16 cellular contexts compared by ENCODE assay signal in genomic region chr9:93049491-93049890, GRCh38. TPM values are rescaled to one million over a fixed set of nuclear protein-coding genes. Genes with fewer than 3 reads are reported as not detected.
DNase-seq lines count a peak whose midpoint lies in the region; ATAC-seq lines count a peak whose summit lies in the region.
"Had no signal": no experiment of that assay in that cellular context is flagged by ENCODE, and none has a peak within 500 bp of the region (broad histone marks: within the 10 kb centered on the region; RNA-seq: fewer than 3 reads in every experiment).

No MANE protein-coding gene starts in this region.

- no peak overlapping the region for H2BK12ac ChIP-seq in neuronal stem cell (ENCODE audit: low read length)

- H2BK5ac ChIP-seq in neuronal stem cell (ENCODE audit: low read length): no peak overlapping the region

- no peak overlapping the region for H3K4me3 Mint-ChIP-seq in activated naive CD4-positive, alpha-beta T cell treated with anti-CD3 and anti-CD28 coated beads, Interleukin-2, amount 50 U/mL, for 24 hours
- no peak overlapping the region for H3K4me3 Mint-ChIP-seq in activated naive CD4-positive, alpha-beta T cell treated with anti-CD3 and anti-CD28 coated beads, Interleukin-2, amount 10 ng/mL, durations not matched to agents 7 days and 5 days

- no peak overlapping the region for H2AK5ac ChIP-seq in neuronal stem cell (ENCODE audit: low read depth, low read length)

- no peaks in the 10 kb centered on the region for H3K79me1 ChIP-seq in neuronal stem cell (ENCODE audit: low read depth, low read length)

- H3K14ac ChIP-seq in neuronal stem cell (ENCODE audit: low read length): peak overlapping the region; percentile 59

- H3K4me2 ChIP-seq in neuronal stem cell (ENCODE audit: insufficient read depth, low read length, poor library complexity, severe bottlenecking): no peak overlapping the region
- H3K4me2 ChIP-seq: A549 had no signal

- H2BK120ac ChIP-seq in neuronal stem cell (ENCODE audit: low read depth, low read length): no peak overlapping the region

- H2BK15ac ChIP-seq in neuronal stem cell (ENCODE audit: low read length): no peak overlapping the region

- no peak overlapping the region for H3K18ac ChIP-seq in neuronal stem cell (ENCODE audit: low read length)

- no peak overlapping the region for H4K91ac ChIP-seq in neuronal stem cell (ENCODE audit: low read depth, low read length, poor library complexity)

- CTCF ChIA-PET in activated naive CD4-positive, alpha-beta T cell treated with anti-CD3 and anti-CD28 coated beads, Interleukin-2, amount 10 ng/mL, durations not matched to agents 7 days and 5 days (lab: Charles Lee): no interaction called here

- no peaks in the 10 kb centered on the region for H3K27me3 Mint-ChIP-seq in activated naive CD4-positive, alpha-beta T cell treated with anti-CD3 and anti-CD28 coated beads, Interleukin-2, amount 50 U/mL, for 24 hours
- H3K27me3 Mint-ChIP-seq in activated naive CD4-positive, alpha-beta T cell treated with anti-CD3 and anti-CD28 coated beads, Interleukin-2, amount 10 ng/mL, durations not matched to agents 7 days and 5 days: peaks cover 22% of the 10 kb centered on the region

- H3K27ac Mint-ChIP-seq in activated naive CD4-positive, alpha-beta T cell treated with anti-CD3 and anti-CD28 coated beads, Interleukin-2, amount 50 U/mL, for 24 hours: peak overlapping the region; percentile 12
- H3K27ac Mint-ChIP-seq in activated naive CD4-positive, alpha-beta T cell treated with anti-CD3 and anti-CD28 coated beads, Interleukin-2, amount 10 ng/mL, durations not matched to agents 7 days and 5 days: no peak overlapping the region

- H3K9me3 ChIP-seq in neuronal stem cell (replicated peaks in 1 of 2; ENCODE audit: control insufficient read depth in 2 of 2, insufficient read depth in 1 of 2, low read depth in 1 of 2, low read length in 2 of 2): no peaks in the 10 kb centered on the region
- no peaks in the 10 kb centered on the region for H3K9me3 ChIP-seq in MG63
- H3K9me3 ChIP-seq: A549 had no signal

- no peak overlapping the region for H3K23ac ChIP-seq in neuronal stem cell (ENCODE audit: low read depth, low read length, poor library complexity)

- no peak overlapping the region for H2AFZ ChIP-seq in neuronal stem cell (ENCODE audit: low read length)

- no peak overlapping the region for H3K27ac ChIP-seq in neuronal stem cell (replicated peaks; ENCODE audit: low read length)
- H3K27ac ChIP-seq: A549 had no signal

- peaks cover 0 to 22% (median 0%) of the 10 kb centered on the region in 3 experiments for H3K27me3 ChIP-seq in neuronal stem cell (ENCODE audit: control insufficient read depth in 3 of 3, insufficient read depth in 3 of 3, low read depth in 1 of 3, low read length in 3 of 3)
- no peaks in the 10 kb centered on the region for H3K27me3 ChIP-seq in MG63

- H3K36me3 Mint-ChIP-seq in activated naive CD4-positive, alpha-beta T cell treated with anti-CD3 and anti-CD28 coated beads, Interleukin-2, amount 50 U/mL, for 24 hours: no peaks in the 10 kb centered on the region
- no peaks in the 10 kb centered on the region for H3K36me3 Mint-ChIP-seq in activated naive CD4-positive, alpha-beta T cell treated with anti-CD3 and anti-CD28 coated beads, Interleukin-2, amount 10 ng/mL, durations not matched to agents 7 days and 5 days

- no peaks in the 10 kb centered on the region for H3K36me3 ChIP-seq in neuronal stem cell (replicated peaks in 1 of 2; ENCODE audit: control insufficient read depth in 2 of 2, insufficient read depth in 2 of 2, low read length in 2 of 2)
- H3K36me3 ChIP-seq in MG63: no peaks in the 10 kb centered on the region

- peaks cover 0 to 7% of the 10 kb centered on the region in 2 donors for H3K4me1 ChIP-seq in neuronal stem cell (ENCODE audit: control insufficient read depth in 2 of 2, insufficient read depth in 1 of 2, low read depth in 1 of 2, low read length in 2 of 2)
- H3K4me1 ChIP-seq: A549 had no signal

- no peak for DNase-seq in activated naive CD4-positive, alpha-beta T cell treated with anti-CD3 and anti-CD28 coated beads, Interleukin-2, amount 10 ng/mL, durations not matched to agents 7 days and 5 days
- no peak for DNase-seq in neuronal stem cell (ENCODE audit: low spot score)
- DNase-seq in GM19240 (ENCODE audit: insufficient read length, low spot score): no peak
- no peak for DNase-seq in GF-D8 (lab: John Stamatoyannopoulos, UW)
- DNase-seq in MG63: no peak
- DNase-seq: C1 segment of cervical spinal cord, DMS 273 treated with DMSO at 0.1 percent for 48 hours, GOT3, NCI-H1092, NCI-H524 had no signal

- H3K9me3 Mint-ChIP-seq in activated naive CD4-positive, alpha-beta T cell treated with anti-CD3 and anti-CD28 coated beads, Interleukin-2, amount 50 U/mL, for 24 hours: no peaks in the 10 kb centered on the region
- H3K9me3 Mint-ChIP-seq in activated naive CD4-positive, alpha-beta T cell treated with anti-CD3 and anti-CD28 coated beads, Interleukin-2, amount 10 ng/mL, durations not matched to agents 7 days and 5 days: peaks cover 5% of the 10 kb centered on the region

- no CpG with 5 or more reads among the region's 4 CpGs for WGBS in neuronal stem cell (ENCODE audit: extremely low coverage in 2 of 2, insufficient read length in 2 of 2, insufficient replicate concordance in 1 of 2), 2 donors

- H3K9ac ChIP-seq in neuronal stem cell (ENCODE audit: low read depth, low read length, poor library complexity): no peak overlapping the region

- ATAC-seq in esophagus mucosa: peak; percentile 8
- ATAC-seq: A549, Panc1, Right ventricle myocardium inferior had no signal

- H3K4me1 Mint-ChIP-seq in activated naive CD4-positive, alpha-beta T cell treated with anti-CD3 and anti-CD28 coated beads, Interleukin-2, amount 50 U/mL, for 24 hours: peaks cover 50% of the 10 kb centered on the region
- H3K4me1 Mint-ChIP-seq in activated naive CD4-positive, alpha-beta T cell treated with anti-CD3 and anti-CD28 coated beads, Interleukin-2, amount 10 ng/mL, durations not matched to agents 7 days and 5 days: peaks cover 11% of the 10 kb centered on the region

- peak overlapping the region in 1 of 2 donors; percentile 35 for H3K4me3 ChIP-seq in neuronal stem cell (ENCODE audit: low read length in 2 of 2)
- no peak overlapping the region for H3K4me3 ChIP-seq in MG63
- H3K4me3 ChIP-seq: A549 had no signal

- no peak overlapping the region for H3K4ac ChIP-seq in neuronal stem cell (ENCODE audit: low read length)

- peak overlapping the region; percentile 33 for H4K8ac ChIP-seq in neuronal stem cell (ENCODE audit: low read depth, low read length)

RNA-seq across cellular contexts. Expression of gene SUSD3, which starts 9.0 kb away (rescaled TPM):
- 0.96 TPM for total RNA-seq in esophagus mucosa
- polyA plus RNA-seq in neuronal stem cell (2013, experiment 1 of 2): 1.9 TPM
- 2.0 TPM for polyA plus RNA-seq in neuronal stem cell (2013, experiment 2 of 2)
- 0.40 TPM in 1 of 2 replicates, not detected in the other for total RNA-seq in MG63 (2014; rRNA removed; shearing (Covaris generic); ENCODE audit: low replicate concordance)
- total RNA-seq: MCF 10A had no signal

RNA-seq across cellular contexts. Expression of gene CARD19, which starts 46.5 kb away (rescaled TPM):
- total RNA-seq in esophagus mucosa: 19.9 TPM
- 23.2 TPM for polyA plus RNA-seq in neuronal stem cell (2013, experiment 1 of 2)
- 20.4 TPM for polyA plus RNA-seq in neuronal stem cell (2013, experiment 2 of 2)
- 77.4 and 103 TPM in 2 replicates for total RNA-seq in MG63 (2014; rRNA removed; shearing (Covaris generic); ENCODE audit: low replicate concordance)
